In the genomic region with DNA sequence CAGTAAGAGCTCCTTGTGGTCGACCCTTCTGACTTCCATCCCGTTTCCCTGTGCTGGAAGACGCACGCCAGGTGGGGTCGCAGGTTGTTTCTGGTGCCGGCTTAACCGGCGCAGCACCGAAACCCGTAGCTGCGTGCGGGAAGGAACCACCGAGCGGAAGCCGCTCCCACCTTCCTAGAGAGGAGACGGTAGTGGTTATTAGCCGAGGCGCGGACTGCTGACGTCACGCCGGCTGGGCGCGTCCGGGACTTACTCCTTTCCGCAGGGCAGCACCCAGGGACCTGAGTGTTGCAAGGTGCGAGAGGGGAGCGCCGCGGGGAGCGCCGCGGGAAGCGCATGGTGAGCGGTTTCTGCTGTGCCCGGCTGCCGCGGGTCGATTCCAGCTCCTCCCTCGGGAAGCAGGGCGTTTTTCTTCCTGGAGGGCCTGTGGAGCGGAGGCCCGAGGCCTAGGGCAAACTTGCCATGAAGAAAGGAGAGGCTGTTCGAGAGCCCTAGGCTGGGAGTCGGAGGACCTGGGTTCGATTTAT, we compare ENCODE assay signal across 8 cellular contexts. TPM values are rescaled to one million over a fixed set of nuclear protein-coding genes. Genes with fewer than 3 reads are reported as not detected.
DNase-seq lines count a peak whose midpoint lies in the region; ATAC-seq and TF ChIP-seq lines count a peak whose summit lies in the region.

Gene ZNF501, plus strand, starts transcription at position 252 of the 527 bp plus-strand sequence. CDS start 4,787 bp downstream, outside the sequence.

- POLR2A ChIA-PET in AG04449 (lab: Yijun Ruan, JAX): interaction anchor here (1.4 kb wide), 1 partner anchor 17 kb away, joined by 7 read pairs; the partner anchor contains the start of gene ZNF502
- POLR2A ChIA-PET in PC-9 (lab: Charles Lee; ENCODE audit: unreplicated experiment): interaction anchor here (0.6 to 1.4 kb wide), 3 partner anchors 17 to 1800 kb away, joined by 4 to 14 read pairs (median 13); partner anchors contain the start of genes KIAA1143, KIF15 and ZNF502

- intact Hi-C loops in PC-9 (cut with micrococcal nuclease; ENCODE audit: unreplicated experiment): loop anchor here (1.0 to 5.0 kb wide), 3 partner anchors 17 to 407 kb away; partner anchors contain the start of genes KIAA1143, KIF15 and ZNF502

- peak within 1 kb of the TSS; percentile 91 for H2AFZ ChIP-seq in PC-9

- DNase-seq in AG04449 (ENCODE audit: low read depth, low spot score) (peak; percentile 31), PC-9 (peak; percentile 80 to 91), foreskin fibroblast (peak; percentile 93 to 98), nephron progenitor cell (peak; percentile 74)
- peak; percentile 94 for DNase-seq in activated effector memory CD4-positive, alpha-beta T cell treated with anti-CD3 and anti-CD28 coated beads, Interleukin-2, amount 50 U/mL, for 16 hours
- DNase-seq in stimulated activated naive CD4-positive, alpha-beta T cell (lab: John Stamatoyannopoulos, UW): peak; percentile 42 to 83 (median 76)

- CTCF ChIA-PET in AG04449 (lab: Yijun Ruan, JAX): interaction anchor here (1.3 to 1.8 kb wide), 4 partner anchors 11 to 180 kb away, joined by 3 to 4 read pairs (median 3); no protein-coding TSS in a partner anchor
- CTCF ChIA-PET in PC-9 (lab: Charles Lee): no interaction called here

- H3K27me3 Mint-ChIP-seq in nephron progenitor cell (ENCODE audit: low read depth, poor library complexity): peaks cover 6% of the 10 kb centered on the region

- 0 out of 2 replicates have a peak, but pooled peaks cover 5% of the 10 kb centered on the region for H3K4me1 ChIP-seq in PC-9 (replicated peaks; ENCODE audit: insufficient read depth)

- peak within 1 kb of the TSS; percentile 77 for H3K4me2 ChIP-seq in PC-9

- H3K9me2 ChIP-seq in PC-9 (ENCODE audit: insufficient read depth): no peaks in the 10 kb centered on the region

- H3K4me1 Mint-ChIP-seq in nephron progenitor cell: no peaks in the 10 kb centered on the region

- no peaks in the 10 kb centered on the region for H3K79me2 ChIP-seq in PC-9 (ENCODE audit: low read depth)

- peaks cover 60% of the 10 kb centered on the region for H3K36me3 Mint-ChIP-seq in nephron progenitor cell (ENCODE audit: low read depth)

- H3K9me3 ChIP-seq in PC-9 (ENCODE audit: insufficient read depth, low read depth): peaks cover 32% of the 10 kb centered on the region

- peaks cover 92% of the 10 kb centered on the region for H3K9me3 Mint-ChIP-seq in nephron progenitor cell

- H3K4me3 ChIP-seq in AG04449 (ENCODE audit: low read depth, low read length) (peak within 1 kb of the TSS; percentile 79), PC-9 (peak within 1 kb of the TSS; percentile 81), foreskin fibroblast (ENCODE audit: low read depth in 1 of 2, low read length in 2 of 2) (peak within 1 kb of the TSS; percentile 57 to 79)

- no peak within 1 kb of the TSS for H3K27ac Mint-ChIP-seq in nephron progenitor cell

- H3F3A ChIP-seq in PC-9 (ENCODE audit: insufficient read depth, low read depth): peaks cover 4% of the 10 kb centered on the region; the same call in 1 of the 2 replicates

- ATAC-seq in GM19023 (IDR thresholded peaks at IDR 0.05; ENCODE audit: unreplicated experiment): peak; percentile 85
- peak; percentile 88 for ATAC-seq in HG03571 (IDR thresholded peaks at IDR 0.05; ENCODE audit: unreplicated experiment)

- no peaks in the 10 kb centered on the region for H3K36me3 ChIP-seq in PC-9 (ENCODE audit: low read depth)

- no TSS peak for BruUV-seq in PC-9 (replicated peaks; lab: Mats Ljungman, UMichigan)

- H4K20me1 ChIP-seq in PC-9 (ENCODE audit: insufficient read depth): no peaks in the 10 kb centered on the region

- H3K27me3 ChIP-seq in PC-9 (ENCODE audit: insufficient read depth, low read depth): no peaks in the 10 kb centered on the region

- TF ChIP-seq CTCF in AG04449 (IDR thresholded peaks at IDR 0.05; ENCODE audit: insufficient read depth, low read length, missing control alignments) (no peak), PC-9 (conservative IDR thresholded peaks at IDR 0.05) (no peak), foreskin fibroblast (IDR thresholded peaks at IDR 0.05; ENCODE audit: low read depth, low read length) (no peak), nephron progenitor cell (IDR thresholded peaks at IDR 0.05) (no peak)

- peak within 1 kb of the TSS; percentile 41 for H3K27ac ChIP-seq in PC-9

- H3K4me3 Mint-ChIP-seq in nephron progenitor cell: peak within 1 kb of the TSS; percentile 85

RNA-seq across cellular contexts. Expression of gene ZNF501, which starts in this region (rescaled TPM):
- total RNA-seq in PC-9 (2021): 2.6 and 3.9 TPM in 2 replicates

Comparison
In these comparisons a context has a peak if more than half of its experiments do, and no peak if none do; other contexts are left out.
1. Peak in every context shown above with its lines: DNase-seq, ATAC-seq, H3K4me3 ChIP-seq and H3K27ac ChIP-seq.
2. DNase-seq: peak in every context shown above with its lines; median percentile 96 in foreskin fibroblast; 94 in activated effector memory CD4-positive, alpha-beta T cell treated with anti-CD3 and anti-CD28 coated beads, Interleukin-2, amount 50 U/mL, for 16 hours; 86 in PC-9; 76 in stimulated activated naive CD4-positive, alpha-beta T cell; 74 in nephron progenitor cell; 31 in AG04449.